In the genomic region with DNA sequence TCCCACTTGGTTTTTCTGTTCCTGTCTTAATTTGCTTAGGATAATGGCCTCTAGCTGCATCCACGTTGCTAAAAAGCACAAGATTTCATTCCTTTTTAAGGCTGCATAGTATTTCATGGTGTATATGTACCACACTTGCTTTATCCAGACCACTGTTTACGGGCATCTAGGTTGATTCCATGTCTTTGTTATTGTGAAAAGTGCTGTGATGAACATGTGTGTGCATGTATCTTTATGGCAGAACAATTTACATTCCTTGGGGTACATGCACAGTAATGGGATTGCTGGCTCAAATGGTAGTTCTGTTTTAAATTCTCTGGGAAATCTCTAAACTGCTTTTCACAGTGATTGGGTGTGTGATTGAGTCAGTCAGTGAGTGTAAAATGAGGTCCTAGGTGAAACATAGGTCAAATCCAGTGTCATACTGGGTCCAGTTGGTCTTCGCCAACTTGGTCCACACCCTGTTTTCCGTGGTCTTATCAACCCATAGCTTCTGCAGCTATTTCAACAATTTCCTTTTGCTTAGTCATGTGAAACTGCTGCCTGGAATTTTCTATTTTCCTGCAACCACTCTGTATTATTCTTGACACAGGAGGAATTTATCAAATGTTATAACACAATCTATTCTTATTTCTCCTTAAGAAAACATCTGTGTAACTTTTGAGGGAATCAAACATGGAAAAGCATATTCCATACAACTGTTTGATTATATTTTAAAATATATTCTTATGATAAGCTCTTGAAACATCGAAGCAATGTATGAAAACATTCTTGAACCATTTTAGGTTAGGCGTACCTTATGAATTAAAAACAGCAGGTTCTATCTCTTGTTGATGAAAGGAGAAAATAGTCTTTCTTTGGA, we compare ENCODE assay signal across 1 cellular context.
A peak's percentile ranks its signal among the peaks of the same experiment; 100 is the strongest.
TF ChIP-seq lines count a peak whose summit lies in the region.

No MANE protein-coding gene starts in this region.

TF ChIP-seq in K562, 482 proteins besides CTCF, POLR2A, EP300 and RAD21 (continued from another document and continues in another):
- TF ChIP-seq BRF2 (IDR thresholded peaks at IDR 0.05; ENCODE audit: borderline replicate concordance, insufficient read depth, insufficient read length) = no peak
- TF ChIP-seq SRSF1 (IDR thresholded peaks at IDR 0.05; ENCODE audit: low read depth, low read length) = no peak
- TF ChIP-seq, protein P1, sequence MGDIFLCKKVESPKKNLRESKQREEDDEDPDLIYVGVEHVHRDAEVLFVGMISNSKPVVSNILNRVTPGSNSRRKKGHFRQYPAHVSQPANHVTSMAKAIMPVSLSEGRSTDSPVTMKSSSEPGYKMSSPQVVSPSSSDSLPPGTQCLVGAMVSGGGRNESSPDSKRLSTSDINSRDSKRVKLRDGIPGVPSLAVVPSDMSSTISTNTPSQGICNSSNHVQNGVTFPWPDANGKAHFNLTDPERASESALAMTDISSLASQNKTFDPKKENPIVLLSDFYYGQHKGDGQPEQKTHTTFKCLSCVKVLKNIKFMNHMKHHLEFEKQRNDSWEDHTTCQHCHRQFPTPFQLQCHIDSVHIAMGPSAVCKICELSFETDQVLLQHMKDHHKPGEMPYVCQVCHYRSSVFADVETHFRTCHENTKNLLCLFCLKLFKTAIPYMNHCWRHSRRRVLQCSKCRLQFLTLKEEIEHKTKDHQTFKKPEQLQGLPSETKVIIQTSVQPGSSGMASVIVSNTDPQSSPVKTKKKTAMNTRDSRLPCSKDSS (IDR thresholded peaks at IDR 0.05; ENCODE audit: low read depth, partially characterized antibody) = no peak
- no peak for TF ChIP-seq NELFE (IDR thresholded peaks at IDR 0.05; ENCODE audit: insufficient read depth, insufficient read length)
- no peak for TF ChIP-seq ZC3H8 (IDR thresholded peaks at IDR 0.05)
- no peak for TF ChIP-seq PTTG1 (tag; IDR thresholded peaks at IDR 0.05; ENCODE audit: low read depth)
- no peak for TF ChIP-seq ZNF507 (tag; conservative IDR thresholded peaks at IDR 0.05)
- TF ChIP-seq CCNT2 (IDR thresholded peaks at IDR 0.05; ENCODE audit: borderline replicate concordance, extremely low read depth, insufficient read length, low read depth, low read length) = peak; percentile 87
- TF ChIP-seq ETV6 (IDR thresholded peaks at IDR 0.05; ENCODE audit: borderline replicate concordance in 1 of 2, low read depth in 2 of 2, low read length in 1 of 2) = peak in 1 of 2 experiments; percentile 47; a peak in 1 of 4 replicates
- no peak for TF ChIP-seq ETV6 (CRISPR knock-in tag; IDR thresholded peaks at IDR 0.05; ENCODE audit: borderline replicate concordance)
- TF ChIP-seq RFX1 (IDR thresholded peaks at IDR 0.05) = no peak
- no peak for TF ChIP-seq ZNF449 (CRISPR knock-in tag; IDR thresholded peaks at IDR 0.05)
- TF ChIP-seq, protein P2, sequence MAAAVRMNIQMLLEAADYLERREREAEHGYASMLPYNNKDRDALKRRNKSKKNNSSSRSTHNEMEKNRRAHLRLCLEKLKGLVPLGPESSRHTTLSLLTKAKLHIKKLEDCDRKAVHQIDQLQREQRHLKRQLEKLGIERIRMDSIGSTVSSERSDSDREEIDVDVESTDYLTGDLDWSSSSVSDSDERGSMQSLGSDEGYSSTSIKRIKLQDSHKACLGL (CRISPR knock-in tag; IDR thresholded peaks at IDR 0.05; ENCODE audit: borderline replicate concordance, poor library complexity, severe bottlenecking) = no peak
- TF ChIP-seq THAP7 (CRISPR knock-in tag; IDR thresholded peaks at IDR 0.05) = no peak
- TF ChIP-seq, protein P3, sequence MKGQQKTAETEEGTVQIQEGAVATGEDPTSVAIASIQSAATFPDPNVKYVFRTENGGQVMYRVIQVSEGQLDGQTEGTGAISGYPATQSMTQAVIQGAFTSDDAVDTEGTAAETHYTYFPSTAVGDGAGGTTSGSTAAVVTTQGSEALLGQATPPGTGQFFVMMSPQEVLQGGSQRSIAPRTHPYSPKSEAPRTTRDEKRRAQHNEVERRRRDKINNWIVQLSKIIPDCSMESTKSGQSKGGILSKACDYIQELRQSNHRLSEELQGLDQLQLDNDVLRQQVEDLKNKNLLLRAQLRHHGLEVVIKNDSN (CRISPR knock-in tag; IDR thresholded peaks at IDR 0.05) = no peak
- no peak for TF ChIP-seq HMGN3 (IDR thresholded peaks at IDR 0.05; ENCODE audit: borderline replicate concordance, extremely low read depth, insufficient read length, low read depth, low read length)
- no peak for TF ChIP-seq U2AF2 (optimal IDR thresholded peaks at IDR 0.05; ENCODE audit: low read depth, low read length)
- no peak for TF ChIP-seq HNRNPH1 (optimal IDR thresholded peaks at IDR 0.05; ENCODE audit: low read depth, low read length)
- TF ChIP-seq, protein P4, sequence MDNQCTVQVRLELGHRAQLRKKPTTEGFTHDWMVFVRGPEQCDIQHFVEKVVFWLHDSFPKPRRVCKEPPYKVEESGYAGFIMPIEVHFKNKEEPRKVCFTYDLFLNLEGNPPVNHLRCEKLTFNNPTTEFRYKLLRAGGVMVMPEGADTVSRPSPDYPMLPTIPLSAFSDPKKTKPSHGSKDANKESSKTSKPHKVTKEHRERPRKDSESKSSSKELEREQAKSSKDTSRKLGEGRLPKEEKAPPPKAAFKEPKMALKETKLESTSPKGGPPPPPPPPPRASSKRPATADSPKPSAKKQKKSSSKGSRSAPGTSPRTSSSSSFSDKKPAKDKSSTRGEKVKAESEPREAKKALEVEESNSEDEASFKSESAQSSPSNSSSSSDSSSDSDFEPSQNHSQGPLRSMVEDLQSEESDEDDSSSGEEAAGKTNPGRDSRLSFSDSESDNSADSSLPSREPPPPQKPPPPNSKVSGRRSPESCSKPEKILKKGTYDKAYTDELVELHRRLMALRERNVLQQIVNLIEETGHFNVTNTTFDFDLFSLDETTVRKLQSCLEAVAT (IDR thresholded peaks at IDR 0.05) = peak in 1 of 2 experiments; percentile 70; a peak in 1 of 4 replicates
- no peak for TF ChIP-seq POLR2G (IDR thresholded peaks at IDR 0.05; ENCODE audit: low read depth, low read length)
- TF ChIP-seq ETS1 (conservative IDR thresholded peaks at IDR 0.05; ENCODE audit: control insufficient read depth, low read depth, low read length) = no peak
- no peak for TF ChIP-seq XRCC5 (IDR thresholded peaks at IDR 0.05; ENCODE audit: low read depth, low read length)
- no peak for TF ChIP-seq HDAC8 (tag; IDR thresholded peaks at IDR 0.05)
- no peak for TF ChIP-seq HIVEP1 (CRISPR knock-in tag; IDR thresholded peaks at IDR 0.05)
- no peak for TF ChIP-seq ZNF785 (CRISPR knock-in tag; IDR thresholded peaks at IDR 0.05)
- TF ChIP-seq ZNF224 (CRISPR knock-in tag; IDR thresholded peaks at IDR 0.05) = no peak
- TF ChIP-seq, protein P5, sequence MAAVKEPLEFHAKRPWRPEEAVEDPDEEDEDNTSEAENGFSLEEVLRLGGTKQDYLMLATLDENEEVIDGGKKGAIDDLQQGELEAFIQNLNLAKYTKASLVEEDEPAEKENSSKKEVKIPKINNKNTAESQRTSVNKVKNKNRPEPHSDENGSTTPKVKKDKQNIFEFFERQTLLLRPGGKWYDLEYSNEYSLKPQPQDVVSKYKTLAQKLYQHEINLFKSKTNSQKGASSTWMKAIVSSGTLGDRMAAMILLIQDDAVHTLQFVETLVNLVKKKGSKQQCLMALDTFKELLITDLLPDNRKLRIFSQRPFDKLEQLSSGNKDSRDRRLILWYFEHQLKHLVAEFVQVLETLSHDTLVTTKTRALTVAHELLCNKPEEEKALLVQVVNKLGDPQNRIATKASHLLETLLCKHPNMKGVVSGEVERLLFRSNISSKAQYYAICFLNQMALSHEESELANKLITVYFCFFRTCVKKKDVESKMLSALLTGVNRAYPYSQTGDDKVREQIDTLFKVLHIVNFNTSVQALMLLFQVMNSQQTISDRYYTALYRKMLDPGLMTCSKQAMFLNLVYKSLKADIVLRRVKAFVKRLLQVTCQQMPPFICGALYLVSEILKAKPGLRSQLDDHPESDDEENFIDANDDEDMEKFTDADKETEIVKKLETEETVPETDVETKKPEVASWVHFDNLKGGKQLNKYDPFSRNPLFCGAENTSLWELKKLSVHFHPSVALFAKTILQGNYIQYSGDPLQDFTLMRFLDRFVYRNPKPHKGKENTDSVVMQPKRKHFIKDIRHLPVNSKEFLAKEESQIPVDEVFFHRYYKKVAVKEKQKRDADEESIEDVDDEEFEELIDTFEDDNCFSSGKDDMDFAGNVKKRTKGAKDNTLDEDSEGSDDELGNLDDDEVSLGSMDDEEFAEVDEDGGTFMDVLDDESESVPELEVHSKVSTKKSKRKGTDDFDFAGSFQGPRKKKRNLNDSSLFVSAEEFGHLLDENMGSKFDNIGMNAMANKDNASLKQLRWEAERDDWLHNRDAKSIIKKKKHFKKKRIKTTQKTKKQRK (IDR thresholded peaks at IDR 0.05; ENCODE audit: borderline replicate concordance, low read depth, low read length) = no peak
- no peak for TF ChIP-seq KDM4B (IDR thresholded peaks at IDR 0.05; ENCODE audit: borderline replicate concordance in 2 of 2, low read depth in 1 of 2)
- no peak for TF ChIP-seq STAT6 (CRISPR knock-in tag; IDR thresholded peaks at IDR 0.05)
- no peak for TF ChIP-seq DIDO1 (tag; IDR thresholded peaks at IDR 0.05; ENCODE audit: low read depth)
- TF ChIP-seq HDGF (IDR thresholded peaks at IDR 0.05) = no peak
- no peak for TF ChIP-seq SIN3B (IDR thresholded peaks at IDR 0.05; ENCODE audit: low read depth)
- no peak for TF ChIP-seq BDP1 (IDR thresholded peaks at IDR 0.05; ENCODE audit: insufficient read depth, insufficient read length)
- TF ChIP-seq NR0B1 (IDR thresholded peaks at IDR 0.05; ENCODE audit: partially characterized antibody) = no peak
- TF ChIP-seq PPARD (CRISPR knock-in tag; IDR thresholded peaks at IDR 0.05) = no peak
- no peak for TF ChIP-seq ZNF57 (CRISPR knock-in tag; IDR thresholded peaks at IDR 0.05)
- TF ChIP-seq RAD51 (IDR thresholded peaks at IDR 0.05; ENCODE audit: borderline replicate concordance, low read depth) = no peak
- no peak for TF ChIP-seq MXI1 (IDR thresholded peaks at IDR 0.05; ENCODE audit: low read depth, low read length)
- no peak for TF ChIP-seq SMARCB1 (IDR thresholded peaks at IDR 0.05; ENCODE audit: insufficient read length, low read depth)
- no peak for TF ChIP-seq BRCA1 (IDR thresholded peaks at IDR 0.05)
- no peak for TF ChIP-seq BRCA1 (CRISPR knock-in tag; IDR thresholded peaks at IDR 0.05)
- TF ChIP-seq CHD1 (IDR thresholded peaks at IDR 0.05; ENCODE audit: low read length) = no peak
- peak; percentile 60; the same call in 1 of the 2 replicates for TF ChIP-seq SMARCA5 (IDR thresholded peaks at IDR 0.05)
